In genomic region chr11:97015327-97015726, GRCh38 we compare ENCODE assay signal across 21 cellular contexts.
"Had no signal": no experiment of that assay in that cellular context is flagged by ENCODE, and none has a peak within 500 bp of the region (broad histone marks: within the 10 kb centered on the region; RNA-seq: fewer than 3 reads in every experiment).

No MANE protein-coding gene starts in this region.

- H3K4me1 Mint-ChIP-seq: IgD-negative memory B cell had no signal

- H3K36me3 ChIP-seq: SJSA1 had no signal

- H3K27me3 Mint-ChIP-seq: IgD-negative memory B cell had no signal

- H3K4me1 ChIP-seq: SJSA1 had no signal

- H3K27ac Mint-ChIP-seq: IgD-negative memory B cell had no signal

- H3K4me3 Mint-ChIP-seq: IgD-negative memory B cell had no signal

- H3K9me3 ChIP-seq: SJSA1 had no signal

- H3K4me3 ChIP-seq: SJSA1, SK-N-MC had no signal

- H3K36me3 Mint-ChIP-seq: IgD-negative memory B cell had no signal

- H3K27me3 ChIP-seq: SJSA1 had no signal

- DNase-seq: KBM-7, MV-4-11, NCI-H1048, NCI-H1105, NCI-H1417, NCI-H1436 treated with DMSO at 0.1 percent for 48 hours, NCI-H1694, NCI-H187 treated with DMSO at 0.1 percent for 48 hours, NCI-H2029 treated with DMSO at 0.1 percent for 48 hours, NCI-H2107, NCI-H2227 treated with DMSO at 0.1 percent for 48 hours, NCI-H524, NCI-H526 treated with DMSO at 0.1 percent for 48 hours, NCI-H748 treated with DMSO at 0.1 percent for 48 hours, Right ventricle myocardium superior, RPMI8226, SIG-M5, T-helper 1 cell had no signal

- H3K27ac ChIP-seq: SJSA1, SK-N-MC had no signal
